In the genomic region with DNA sequence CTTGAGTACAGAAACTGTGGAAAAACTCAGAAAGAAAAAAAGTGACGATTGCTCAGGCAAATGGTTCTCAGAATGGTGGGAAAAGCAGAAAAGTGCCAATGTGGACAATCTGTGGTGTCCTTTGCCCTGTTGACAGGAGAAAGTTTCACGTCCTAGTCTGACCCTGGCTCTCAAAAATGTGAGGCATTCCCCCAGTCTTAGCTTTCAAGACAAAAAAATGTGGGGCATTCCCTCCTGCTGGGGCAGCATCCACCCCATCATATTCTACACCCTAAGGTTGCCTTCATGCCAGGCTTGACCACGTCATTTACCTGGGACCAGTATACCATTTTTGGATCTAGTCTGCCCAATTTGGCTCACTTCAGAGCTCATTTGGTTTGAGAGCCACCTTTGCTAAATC, we compare ENCODE assay signal across 22 cellular contexts.
"Had no signal": no experiment of that assay in that cellular context is flagged by ENCODE, and none has a peak within 500 bp of the region (broad histone marks: within the 10 kb centered on the region; RNA-seq: fewer than 3 reads in every experiment).

No MANE protein-coding gene starts in this region.

- H3K4me1 Mint-ChIP-seq: activated CD8-positive, alpha-beta memory T cell treated with anti-CD3 and anti-CD28 coated beads, Interleukin-2, amount 10 ng/mL, durations not matched to agents 7 days and 5 days had no signal

- H3K27me3 ChIP-seq: testis, upper lobe of right lung had no signal

- H3K4me3 ChIP-seq: prostate gland, testis, upper lobe of right lung had no signal

- H3K4me3 Mint-ChIP-seq: activated CD8-positive, alpha-beta memory T cell treated with anti-CD3 and anti-CD28 coated beads, Interleukin-2, amount 10 ng/mL, durations not matched to agents 7 days and 5 days; activated T-cell treated with anti-CD3 and anti-CD28 coated beads, Interleukin-2, amount 50 U/mL, for 24 hours; brain; natural killer cell treated with Interleukin-12 subunit alpha and Interleukin-12 subunit beta and Interleukin-15 and Interleukin-18, amount 100 ng/mL, for 72 hours; stimulated activated naive CD8-positive, alpha-beta T cell treated with anti-CD3 and anti-CD28 coated beads, Interleukin-15, Interleukin-2, amounts not matched to agents 100 ng/mL and 50 ng/mL, for 24 hours; T-helper 2 cell treated with Interferon-gamma antibody and Interleukin-4, amounts not matched to agents 5 μg/mL and 100 μg/mL, for 36 hours had no signal

- H3K9me3 Mint-ChIP-seq: activated naive CD4-positive, alpha-beta T cell treated with anti-CD3 and anti-CD28 coated beads, Interleukin-2, amount 50 U/mL, for 72 hours; activated T-cell treated with anti-CD3 and anti-CD28 coated beads, Interleukin-2, amount 50 U/mL, for 24 hours; brain; natural killer cell treated with Interleukin-12 subunit alpha and Interleukin-12 subunit beta and Interleukin-15 and Interleukin-18, amount 100 ng/mL, for 72 hours; stimulated activated naive CD8-positive, alpha-beta T cell treated with anti-CD3 and anti-CD28 coated beads, Interleukin-15, Interleukin-2, amounts not matched to agents 100 ng/mL and 50 ng/mL, for 24 hours; T-helper 2 cell treated with Interferon-gamma antibody and Interleukin-4, amounts not matched to agents 5 μg/mL and 100 μg/mL, for 36 hours had no signal

- ATAC-seq: activated CD8-positive, alpha-beta memory T cell treated with anti-CD3 and anti-CD28 coated beads, Interleukin-2, amount 10 ng/mL, durations not matched to agents 7 days and 5 days; activated naive CD4-positive, alpha-beta T cell treated with anti-CD3 and anti-CD28 coated beads, Interleukin-2, amount 50 U/mL, for 72 hours; natural killer cell treated with Interleukin-12 subunit alpha and Interleukin-12 subunit beta and Interleukin-15 and Interleukin-18, amount 100 ng/mL, for 72 hours; sciatic nerve; upper lobe of right lung had no signal

- H3K27ac ChIP-seq: prostate gland, testis, upper lobe of right lung had no signal

- H3K36me3 ChIP-seq: prostate gland, upper lobe of right lung had no signal

- H3K27ac Mint-ChIP-seq: activated CD8-positive, alpha-beta memory T cell treated with anti-CD3 and anti-CD28 coated beads, Interleukin-2, amount 10 ng/mL, durations not matched to agents 7 days and 5 days; activated naive CD4-positive, alpha-beta T cell treated with anti-CD3 and anti-CD28 coated beads, Interleukin-2, amount 50 U/mL, for 72 hours; activated T-cell treated with anti-CD3 and anti-CD28 coated beads, Interleukin-2, amount 50 U/mL, for 24 hours; natural killer cell treated with Interleukin-12 subunit alpha and Interleukin-12 subunit beta and Interleukin-15 and Interleukin-18, amount 100 ng/mL, for 72 hours; stimulated activated naive CD8-positive, alpha-beta T cell treated with anti-CD3 and anti-CD28 coated beads, Interleukin-15, Interleukin-2, amounts not matched to agents 100 ng/mL and 50 ng/mL, for 24 hours; T-helper 2 cell treated with Interferon-gamma antibody and Interleukin-4, amounts not matched to agents 5 μg/mL and 100 μg/mL, for 36 hours had no signal

- H3K4me1 ChIP-seq: prostate gland, upper lobe of right lung had no signal

- H3K27me3 Mint-ChIP-seq: stimulated activated naive CD8-positive, alpha-beta T cell treated with anti-CD3 and anti-CD28 coated beads, Interleukin-15, Interleukin-2, amounts not matched to agents 100 ng/mL and 50 ng/mL, for 24 hours had no signal

- DNase-seq: activated CD4-positive, alpha-beta T cell treated with anti-CD3 and anti-CD28 coated beads for 1 hour; activated CD4-positive, alpha-beta T cell treated with anti-CD3 and anti-CD28 coated beads, Interleukin-2, amount 50 U/mL, for 48 hours; activated CD8-positive, alpha-beta memory T cell treated with anti-CD3 and anti-CD28 coated beads, Interleukin-2, amount 10 ng/mL, durations not matched to agents 7 days and 5 days; activated effector memory CD4-positive, alpha-beta T cell treated with Interleukin-2 at 50 U/mL for 16 hours; activated T-cell treated with anti-CD3 and anti-CD28 coated beads, Interleukin-2, amount 50 U/mL, for 24 hours; amniotic stem cell; dermis blood vessel endothelial cell; hippocampal formation; mammary epithelial cell; occipital lobe; stimulated activated CD4-positive, alpha-beta T cell treated with anti-CD3 and anti-CD28 coated beads, Interleukin-12 subunit alpha, Interleukin-12 subunit beta, amount 100 ng/mL, for 4 hours; stimulated activated CD4-positive, alpha-beta T cell treated with anti-CD3 and anti-CD28 coated beads, Interleukin-2, amount 100 ng/mL, for 48 hours; testis; upper lobe of right lung had no signal

- H3K9me3 ChIP-seq: prostate gland, testis, upper lobe of right lung had no signal

- H3K36me3 Mint-ChIP-seq: activated CD8-positive, alpha-beta memory T cell treated with anti-CD3 and anti-CD28 coated beads, Interleukin-2, amount 10 ng/mL, durations not matched to agents 7 days and 5 days; activated naive CD4-positive, alpha-beta T cell treated with anti-CD3 and anti-CD28 coated beads, Interleukin-2, amount 50 U/mL, for 72 hours; brain; natural killer cell treated with Interleukin-12 subunit alpha and Interleukin-12 subunit beta and Interleukin-15 and Interleukin-18, amount 100 ng/mL, for 72 hours had no signal

- FAIRE-seq: islet of Langerhans had no signal
